19 cellular contexts compared by ENCODE assay signal in genomic region chr6:131945971-131946370, GRCh38. TPM values are rescaled to one million over a fixed set of nuclear protein-coding genes. Genes with fewer than 3 reads are reported as not detected.
"Had no signal": no experiment of that assay in that cellular context is flagged by ENCODE, and none has a peak within 500 bp of the region (broad histone marks: within the 10 kb centered on the region; RNA-seq: fewer than 3 reads in every experiment).

No MANE protein-coding gene starts in this region.

- H3K4me3 ChIP-seq: lower lobe of right lung, neural progenitor cell, pancreas, tibial nerve had no signal

- H3K4me3 Mint-ChIP-seq: activated CD4-positive, alpha-beta memory T cell treated with anti-CD3 and anti-CD28 coated beads, Interleukin-2, amount 10 ng/mL, durations not matched to agents 7 days and 5 days; activated naive CD4-positive, alpha-beta T cell treated with anti-CD3 and anti-CD28 coated beads, Interleukin-2, amount 50 U/mL, for 24 hours; activated T-cell treated with anti-CD3 and anti-CD28 coated beads, Interleukin-2, amount 50 U/mL, for 4 hours; dendritic cell treated with granulocyte-macrophage colony-stimulating factor and Interleukin-4, amounts not matched to agents 40 ng/mL and 50 ng/mL, for 4 days; mesothelial cell of epicardium; naive B cell; neural progenitor cell; T-helper 17 cell had no signal

- H3K27me3 ChIP-seq: neural progenitor cell, pancreas, tibial nerve had no signal

- H3K27ac ChIP-seq: lower lobe of right lung, neural progenitor cell, pancreas had no signal

- H3K27ac Mint-ChIP-seq: activated CD4-positive, alpha-beta memory T cell treated with anti-CD3 and anti-CD28 coated beads, Interleukin-2, amount 10 ng/mL, durations not matched to agents 7 days and 5 days; activated naive CD4-positive, alpha-beta T cell treated with anti-CD3 and anti-CD28 coated beads, Interleukin-2, amount 50 U/mL, for 24 hours; dendritic cell treated with granulocyte-macrophage colony-stimulating factor and Interleukin-4, amounts not matched to agents 40 ng/mL and 50 ng/mL, for 4 days; mesothelial cell of epicardium; neural progenitor cell; T-helper 17 cell had no signal

- ATAC-seq: activated T-cell treated with anti-CD3 and anti-CD28 coated beads, Interleukin-2, amount 50 U/mL, for 4 hours; left cardiac atrium; lower lobe of right lung; pancreas; T-helper 17 cell had no signal

- H3K36me3 ChIP-seq: lower lobe of right lung, neural progenitor cell, tibial nerve had no signal

- H3K4me2 ChIP-seq: neural progenitor cell had no signal

- H3K36me3 Mint-ChIP-seq: activated naive CD4-positive, alpha-beta T cell treated with anti-CD3 and anti-CD28 coated beads, Interleukin-2, amount 50 U/mL, for 24 hours; naive B cell had no signal

- H3K9me3 Mint-ChIP-seq: activated CD4-positive, alpha-beta memory T cell treated with anti-CD3 and anti-CD28 coated beads, Interleukin-2, amount 10 ng/mL, durations not matched to agents 7 days and 5 days; activated naive CD4-positive, alpha-beta T cell treated with anti-CD3 and anti-CD28 coated beads, Interleukin-2, amount 50 U/mL, for 24 hours; activated T-cell treated with anti-CD3 and anti-CD28 coated beads, Interleukin-2, amount 50 U/mL, for 4 hours; dendritic cell treated with granulocyte-macrophage colony-stimulating factor and Interleukin-4, amounts not matched to agents 40 ng/mL and 50 ng/mL, for 4 days; mesothelial cell of epicardium; naive B cell; neural progenitor cell had no signal

- H3K9ac ChIP-seq: neural progenitor cell had no signal

- H3K9me3 ChIP-seq: lower lobe of right lung, pancreas, tibial nerve had no signal

- H2AFZ ChIP-seq: neural progenitor cell had no signal

- DNase-seq: activated CD4-positive, alpha-beta memory T cell treated with anti-CD3 and anti-CD28 coated beads, Interleukin-2, amount 10 ng/mL, durations not matched to agents 7 days and 5 days; activated CD4-positive, alpha-beta T cell treated with anti-CD3 and anti-CD28 coated beads for 4 hours; activated effector memory CD4-positive, alpha-beta T cell treated with anti-CD3 and anti-CD28 coated beads, Interleukin-2, amount 50 U/mL, for 16 hours; activated T-cell treated with anti-CD3 and anti-CD28 coated beads, Interleukin-2, amount 50 U/mL, for 4 hours; effector memory CD4-positive, alpha-beta T cell; foreskin melanocyte; head of caudate nucleus; left cardiac atrium; lower lobe of right lung; naive B cell; pancreas; stimulated activated CD4-positive, alpha-beta T cell treated with anti-CD3 and anti-CD28 coated beads, Interleukin-4, amount 100 ng/mL, for 1 hour; stimulated activated naive CD4-positive, alpha-beta T cell; T-helper 17 cell had no signal

RNA-seq across cellular contexts. Expression of gene CCN2, which starts 5.2 kb away (rescaled TPM):
- total RNA-seq: activated CD4-positive, alpha-beta memory T cell treated with anti-CD3 and anti-CD28 coated beads, Interleukin-2, amount 10 ng/mL, durations not matched to agents 7 days and 5 days had no signal
